In the genomic region with DNA sequence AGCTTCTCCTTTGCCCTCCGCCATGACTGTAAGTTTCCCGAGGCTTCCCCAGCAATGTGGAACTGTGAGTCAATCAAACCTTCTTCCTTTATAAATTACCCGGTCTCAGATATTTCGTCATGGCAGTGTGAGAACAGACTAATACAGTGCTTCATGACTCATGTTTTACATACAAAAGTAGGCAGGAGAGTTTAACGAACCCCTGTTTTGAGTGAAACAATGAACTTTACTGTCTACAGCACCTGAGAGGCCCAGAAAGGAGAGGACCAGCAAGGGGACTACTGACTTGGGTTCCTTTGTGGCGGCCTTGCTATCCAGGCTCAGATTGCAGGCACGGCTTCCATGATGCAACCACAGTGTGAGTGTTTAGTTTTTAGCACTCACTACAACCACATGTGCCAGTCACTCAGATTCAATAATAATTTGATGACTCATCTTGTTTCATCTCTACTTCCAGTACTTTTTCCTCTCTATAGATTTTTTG, we compare ENCODE assay signal across 17 cellular contexts.
DNase-seq lines count a peak whose midpoint lies in the region; ATAC-seq lines count a peak whose summit lies in the region.
"Had no signal": no experiment of that assay in that cellular context is flagged by ENCODE, and none has a peak within 500 bp of the region (broad histone marks: within the 10 kb centered on the region; RNA-seq: fewer than 3 reads in every experiment).

No MANE protein-coding gene starts in this region.

- H3K9me3 Mint-ChIP-seq in T-cell: no peaks in the 10 kb centered on the region
- H3K9me3 Mint-ChIP-seq: activated CD4-positive, alpha-beta memory T cell treated with anti-CD3 and anti-CD28 coated beads, Interleukin-2, amount 10 ng/mL, durations not matched to agents 7 days and 5 days; effector memory CD8-positive, alpha-beta T cell had no signal

- CTCF ChIA-PET in T-cell (lab: Charles Lee): no interaction called here

- POLR2A ChIA-PET in T-cell (lab: Charles Lee): no interaction called here

- H3K36me3 Mint-ChIP-seq in T-cell: no peaks in the 10 kb centered on the region

- no peak overlapping the region for H3K4me3 Mint-ChIP-seq in T-cell
- H3K4me3 Mint-ChIP-seq: activated CD4-positive, alpha-beta memory T cell treated with anti-CD3 and anti-CD28 coated beads, Interleukin-2, amount 10 ng/mL, durations not matched to agents 7 days and 5 days; effector memory CD8-positive, alpha-beta T cell had no signal

- H3K4me1 Mint-ChIP-seq in T-cell: peaks cover 17 to 24% (median 23%) of the 10 kb centered on the region in 3 donors

- peaks cover 18 to 21% of the 10 kb centered on the region in 2 donors for H3K27me3 Mint-ChIP-seq in T-cell

- no peak for ATAC-seq in T-cell (replicated peaks in 1 of 4)
- ATAC-seq: body of pancreas; effector memory CD8-positive, alpha-beta T cell had no signal

- H3K27ac Mint-ChIP-seq in T-cell: no peak overlapping the region
- H3K27ac Mint-ChIP-seq: activated CD4-positive, alpha-beta memory T cell treated with anti-CD3 and anti-CD28 coated beads, Interleukin-2, amount 10 ng/mL, durations not matched to agents 7 days and 5 days; effector memory CD8-positive, alpha-beta T cell had no signal

- peak; percentile 74 for DNase-seq in CD1c-positive myeloid dendritic cell (ENCODE audit: extremely low spot score)
- DNase-seq in LHCN-M2 (ENCODE audit: low read depth): peak; percentile 88
- DNase-seq in amniotic epithelial cell (ENCODE audit: low read depth): peak; percentile 60
- DNase-seq in foreskin melanocyte: peak; percentile 5
- DNase-seq in T-cell: no peak
- no peak for DNase-seq in NCI-H2029 treated with DMSO at 0.1 percent for 48 hours (lab: John Stamatoyannopoulos, UW)
- DNase-seq in iPS-NIHi7 (ENCODE audit: extremely low spot score): no peak
- no peak for DNase-seq in RPMI8226
- DNase-seq: activated CD4-positive, alpha-beta memory T cell treated with anti-CD3 and anti-CD28 coated beads, Interleukin-2, amount 10 ng/mL, durations not matched to agents 7 days and 5 days; body of pancreas; DND-41; effector memory CD8-positive, alpha-beta T cell; head of caudate nucleus; kidney glomerular epithelial cell; NCI-H1694; NCI-H526 treated with DMSO at 0.1 percent for 48 hours; stimulated activated CD4-positive, alpha-beta T cell treated with anti-CD3 and anti-CD28 coated beads, Interleukin-1b, Interleukin-23, amount 100 ng/mL, for 48 hours had no signal

Comparison
In these comparisons a context has a peak if more than half of its experiments do, and no peak if none do; other contexts are left out.
1. DNase-seq: peak in CD1c-positive myeloid dendritic cell (single experiment), LHCN-M2 (single experiment), amniotic epithelial cell (single experiment) and foreskin melanocyte (single experiment); none in T-cell (0 of 34), NCI-H2029 treated with DMSO at 0.1 percent for 48 hours (single experiment), iPS-NIHi7 (single experiment) and RPMI8226 (single experiment).